ENCODE assay signal across 8 cellular contexts in genomic region chr2:100924520-100925451, GRCh38.
DNase-seq lines count a peak whose midpoint lies in the region; ATAC-seq and TF ChIP-seq lines count a peak whose summit lies in the region.

No MANE protein-coding gene starts in this region.

- ATAC-seq in GM19467 (IDR thresholded peaks at IDR 0.05; ENCODE audit: unreplicated experiment) (peak; percentile 65), GM18517 (IDR thresholded peaks at IDR 0.05; ENCODE audit: unreplicated experiment) (no peak)
- ATAC-seq in effector memory CD8-positive, alpha-beta T cell (replicated peaks): peak; percentile 88

- H3F3A ChIP-seq in SK-N-SH (replicated peaks; ENCODE audit: insufficient read depth) (peaks cover 27% of the 10 kb centered on the region), neural progenitor cell (ENCODE audit: low read depth) (no peaks in the 10 kb centered on the region)

- H3K9ac ChIP-seq in SK-N-SH: peak overlapping the region; percentile 59; the same call in 1 of the 2 replicates
- no peak overlapping the region for H3K9ac ChIP-seq in neural progenitor cell

- no peaks in the 10 kb centered on the region for H3K9me2 ChIP-seq in SK-N-SH

- TF ChIP-seq CTCF in SK-N-SH (IDR thresholded peaks at IDR 0.05) (no peak), neural progenitor cell (IDR thresholded peaks at IDR 0.05) (no peak)

- peak overlapping the region; percentile 21 to 42; a peak in 3 of 4 replicates for H3K4me3 ChIP-seq in SK-N-SH (ENCODE audit: low read depth in 2 of 2, low read length in 1 of 2)
- H3K4me3 ChIP-seq in neural progenitor cell: no peak overlapping the region
- H3K4me3 ChIP-seq in H7 (ENCODE audit: insufficient read depth, low read depth, low read length): no peak overlapping the region

- peaks cover 14% of the 10 kb centered on the region in 2 donors for H3K27me3 Mint-ChIP-seq in effector memory CD8-positive, alpha-beta T cell
- H3K27me3 Mint-ChIP-seq in neural progenitor cell (ENCODE audit: insufficient read depth, low read depth): peaks cover 5% of the 10 kb centered on the region

- H3K27me3 ChIP-seq in SK-N-SH (ENCODE audit: insufficient read depth): no peaks in the 10 kb centered on the region
- no peaks in the 10 kb centered on the region for H3K27me3 ChIP-seq in neural progenitor cell
- no peaks in the 10 kb centered on the region for H3K27me3 ChIP-seq in H7 (ENCODE audit: control insufficient read depth, insufficient read depth, low read length)

- no peak for TF ChIP-seq RAD21 in SK-N-SH (IDR thresholded peaks at IDR 0.05; ENCODE audit: low read length)

- POLR2A ChIA-PET in SK-N-SH (lab: Yijun Ruan, JAX): no interaction called here

- H2AFZ ChIP-seq in SK-N-SH (ENCODE audit: low read depth): no peak overlapping the region
- no peak overlapping the region for H2AFZ ChIP-seq in neural progenitor cell (replicated peaks)

- H3K4me1 ChIP-seq in SK-N-SH (ENCODE audit: control insufficient read depth in 1 of 2, insufficient read depth in 2 of 2, low read depth in 1 of 2, low read length in 1 of 2) (peaks cover 9 to 10% of the 10 kb centered on the region in 2 experiments), neural progenitor cell (no peaks in the 10 kb centered on the region)

- H3K27ac Mint-ChIP-seq in effector memory CD8-positive, alpha-beta T cell: peak overlapping the region; percentile 89 to 94
- H3K27ac Mint-ChIP-seq in neural progenitor cell: no peak overlapping the region

- TF ChIP-seq EP300 in SK-N-SH (IDR thresholded peaks at IDR 0.05; ENCODE audit: borderline replicate concordance in 1 of 2, low read depth in 1 of 2, low read length in 1 of 2): peak in 1 of 2 experiments; percentile 65; a peak in 1 of 4 replicates

- peak overlapping the region; percentile 64 to 69 for H3K4me3 Mint-ChIP-seq in effector memory CD8-positive, alpha-beta T cell
- H3K4me3 Mint-ChIP-seq in neural progenitor cell: no peak overlapping the region

- H3K9me3 Mint-ChIP-seq in effector memory CD8-positive, alpha-beta T cell: no peaks in the 10 kb centered on the region
- H3K9me3 Mint-ChIP-seq in neural progenitor cell: no peaks in the 10 kb centered on the region

- H4K20me1 ChIP-seq in SK-N-SH (ENCODE audit: insufficient read depth) (no peaks in the 10 kb centered on the region), neural progenitor cell (ENCODE audit: low read depth) (no peaks in the 10 kb centered on the region)

- H3K9me3 ChIP-seq in SK-N-SH (no peaks in the 10 kb centered on the region), neural progenitor cell (ENCODE audit: low read depth) (no peaks in the 10 kb centered on the region)

- H3K79me2 ChIP-seq in SK-N-SH (ENCODE audit: insufficient read depth): no peaks in the 10 kb centered on the region
- no peaks in the 10 kb centered on the region for H3K79me2 ChIP-seq in neural progenitor cell (ENCODE audit: low read depth)

- H3K36me3 ChIP-seq in SK-N-SH (replicated peaks in 1 of 2; ENCODE audit: control insufficient read depth in 1 of 2, insufficient read depth in 2 of 2, low read length in 1 of 2) (peaks cover 22 to 26% of the 10 kb centered on the region in 2 experiments), neural progenitor cell (no peaks in the 10 kb centered on the region), H7 (replicated peaks; ENCODE audit: control insufficient read depth, insufficient read depth, low read length) (no peaks in the 10 kb centered on the region)

- H3K27ac ChIP-seq in SK-N-SH (ENCODE audit: low read depth in 2 of 2, low read length in 1 of 2) (peak overlapping the region; percentile 79 to 90; a peak in 3 of 4 replicates), neural progenitor cell (no peak overlapping the region)

- 41% methylated on average over 21 of the region's 21 CpGs for WGBS in SK-N-SH (ENCODE audit: low lambda C conversion rate)

- peak; percentile 73 for DNase-seq in AG08396 (ENCODE audit: low spot score)
- no peak for DNase-seq in SK-N-SH
- peak in 1 of 3 experiments; percentile 33 for DNase-seq in effector memory CD8-positive, alpha-beta T cell
- peak; percentile 18 for DNase-seq in neural progenitor cell (ENCODE audit: low spot score)
- DNase-seq in NCI-H2171 (lab: John Stamatoyannopoulos, UW): no peak
- no peak for DNase-seq in H7

- H3K4me2 ChIP-seq in SK-N-SH (peak overlapping the region; percentile 75), neural progenitor cell (no peak overlapping the region)

- H3K4me1 Mint-ChIP-seq in effector memory CD8-positive, alpha-beta T cell (ENCODE audit: low read depth in 2 of 2): peaks cover 10 to 14% of the 10 kb centered on the region in 2 donors
- peaks cover 10% of the 10 kb centered on the region for H3K4me1 Mint-ChIP-seq in neural progenitor cell

- CTCF ChIA-PET in SK-N-SH (lab: Yijun Ruan, JAX): interaction anchor here (1.8 kb wide), 1 partner anchor 11 kb away, joined by 5 read pairs; no protein-coding TSS in a partner anchor

- no peaks in the 10 kb centered on the region for H3K36me3 Mint-ChIP-seq in effector memory CD8-positive, alpha-beta T cell (ENCODE audit: insufficient read depth)
- no peaks in the 10 kb centered on the region for H3K36me3 Mint-ChIP-seq in neural progenitor cell

TF ChIP-seq in SK-N-SH, 30 proteins besides CTCF, POLR2A, EP300 and RAD21 (continues in another document):
- TF ChIP-seq, protein P1, sequence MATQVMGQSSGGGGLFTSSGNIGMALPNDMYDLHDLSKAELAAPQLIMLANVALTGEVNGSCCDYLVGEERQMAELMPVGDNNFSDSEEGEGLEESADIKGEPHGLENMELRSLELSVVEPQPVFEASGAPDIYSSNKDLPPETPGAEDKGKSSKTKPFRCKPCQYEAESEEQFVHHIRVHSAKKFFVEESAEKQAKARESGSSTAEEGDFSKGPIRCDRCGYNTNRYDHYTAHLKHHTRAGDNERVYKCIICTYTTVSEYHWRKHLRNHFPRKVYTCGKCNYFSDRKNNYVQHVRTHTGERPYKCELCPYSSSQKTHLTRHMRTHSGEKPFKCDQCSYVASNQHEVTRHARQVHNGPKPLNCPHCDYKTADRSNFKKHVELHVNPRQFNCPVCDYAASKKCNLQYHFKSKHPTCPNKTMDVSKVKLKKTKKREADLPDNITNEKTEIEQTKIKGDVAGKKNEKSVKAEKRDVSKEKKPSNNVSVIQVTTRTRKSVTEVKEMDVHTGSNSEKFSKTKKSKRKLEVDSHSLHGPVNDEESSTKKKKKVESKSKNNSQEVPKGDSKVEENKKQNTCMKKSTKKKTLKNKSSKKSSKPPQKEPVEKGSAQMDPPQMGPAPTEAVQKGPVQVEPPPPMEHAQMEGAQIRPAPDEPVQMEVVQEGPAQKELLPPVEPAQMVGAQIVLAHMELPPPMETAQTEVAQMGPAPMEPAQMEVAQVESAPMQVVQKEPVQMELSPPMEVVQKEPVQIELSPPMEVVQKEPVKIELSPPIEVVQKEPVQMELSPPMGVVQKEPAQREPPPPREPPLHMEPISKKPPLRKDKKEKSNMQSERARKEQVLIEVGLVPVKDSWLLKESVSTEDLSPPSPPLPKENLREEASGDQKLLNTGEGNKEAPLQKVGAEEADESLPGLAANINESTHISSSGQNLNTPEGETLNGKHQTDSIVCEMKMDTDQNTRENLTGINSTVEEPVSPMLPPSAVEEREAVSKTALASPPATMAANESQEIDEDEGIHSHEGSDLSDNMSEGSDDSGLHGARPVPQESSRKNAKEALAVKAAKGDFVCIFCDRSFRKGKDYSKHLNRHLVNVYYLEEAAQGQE (IDR thresholded peaks at IDR 0.05; ENCODE audit: low read depth, low read length): 0 out of 2 replicates have a peak, but pooled peaks have one; percentile 24
- TF ChIP-seq TAF1 (IDR thresholded peaks at IDR 0.05; ENCODE audit: borderline replicate concordance, low read depth, low read length) (no peak), TCF12 (IDR thresholded peaks at IDR 0.05) (peak; percentile 77), FOSL2 (IDR thresholded peaks at IDR 0.05; ENCODE audit: borderline replicate concordance, low read depth) (peak; percentile 72; the same call in 1 of the 2 replicates), NRF1 (IDR thresholded peaks at IDR 0.05; ENCODE audit: low read depth, low read length) (no peak), GATA2 (CRISPR knock-in tag; IDR thresholded peaks at IDR 0.05) (no peak), FOXM1 (IDR thresholded peaks at IDR 0.05; ENCODE audit: low read depth) (no peak), USF1 (IDR thresholded peaks at IDR 0.05; ENCODE audit: borderline replicate concordance, low read depth) (no peak), YY1 (IDR thresholded peaks at IDR 0.05; ENCODE audit: low read depth) (no peak), SIN3A (IDR thresholded peaks at IDR 0.05; ENCODE audit: borderline replicate concordance, low read depth, low read length) (peak; percentile 75; the same call in 1 of the 2 replicates)
- TF ChIP-seq, protein P2, sequence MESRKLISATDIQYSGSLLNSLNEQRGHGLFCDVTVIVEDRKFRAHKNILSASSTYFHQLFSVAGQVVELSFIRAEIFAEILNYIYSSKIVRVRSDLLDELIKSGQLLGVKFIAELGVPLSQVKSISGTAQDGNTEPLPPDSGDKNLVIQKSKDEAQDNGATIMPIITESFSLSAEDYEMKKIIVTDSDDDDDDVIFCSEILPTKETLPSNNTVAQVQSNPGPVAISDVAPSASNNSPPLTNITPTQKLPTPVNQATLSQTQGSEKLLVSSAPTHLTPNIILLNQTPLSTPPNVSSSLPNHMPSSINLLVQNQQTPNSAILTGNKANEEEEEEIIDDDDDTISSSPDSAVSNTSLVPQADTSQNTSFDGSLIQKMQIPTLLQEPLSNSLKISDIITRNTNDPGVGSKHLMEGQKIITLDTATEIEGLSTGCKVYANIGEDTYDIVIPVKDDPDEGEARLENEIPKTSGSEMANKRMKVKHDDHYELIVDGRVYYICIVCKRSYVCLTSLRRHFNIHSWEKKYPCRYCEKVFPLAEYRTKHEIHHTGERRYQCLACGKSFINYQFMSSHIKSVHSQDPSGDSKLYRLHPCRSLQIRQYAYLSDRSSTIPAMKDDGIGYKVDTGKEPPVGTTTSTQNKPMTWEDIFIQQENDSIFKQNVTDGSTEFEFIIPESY (IDR thresholded peaks at IDR 0.05; ENCODE audit: borderline replicate concordance, low read depth): no peak

Comparison
In these comparisons a context has a peak if more than half of its experiments do, and no peak if none do; other contexts are left out.
1. DNase-seq: peak in AG08396 (single experiment) and neural progenitor cell (single experiment); none in SK-N-SH (single experiment), NCI-H2171 (single experiment) and H7 (single experiment).
2. H3K4me3 ChIP-seq: peak in SK-N-SH (2 of 2); none in neural progenitor cell (single experiment) and H7 (single experiment).